ENCODE assay signal across 8 cellular contexts in genomic region chr6:27375613-27376079, GRCh38. TPM values are rescaled to one million over a fixed set of nuclear protein-coding genes. Genes with fewer than 3 reads are reported as not detected.
DNase-seq lines count a peak whose midpoint lies in the region; ATAC-seq and TF ChIP-seq lines count a peak whose summit lies in the region.

No MANE protein-coding gene starts in this region.

- peaks cover 4% of the 10 kb centered on the region for H3K36me3 Mint-ChIP-seq in CD4-positive, alpha-beta T cell (ENCODE audit: low read depth)

- H3K4me1 Mint-ChIP-seq in CD4-positive, alpha-beta T cell (ENCODE audit: low read depth) = peaks cover 33% of the 10 kb centered on the region

- peaks cover 7% of the 10 kb centered on the region for H3K27me3 Mint-ChIP-seq in CD4-positive, alpha-beta T cell

- no peak for DNase-seq in CD4-positive, alpha-beta T cell
- peak; percentile 54 for DNase-seq in M059J (ENCODE audit: low read depth)
- DNase-seq in dermis blood vessel endothelial cell = peak; percentile 5
- DNase-seq in COLO829 (ENCODE audit: low spot score) = no peak
- no peak for DNase-seq in NCI-H2196 (lab: John Stamatoyannopoulos, UW; ENCODE audit: unreplicated experiment)
- DNase-seq in NCI-H2227 treated with DMSO at 0.1 percent for 48 hours (lab: John Stamatoyannopoulos, UW) = no peak

- H3K4me3 ChIP-seq in neuron (ENCODE audit: low read length) = peak overlapping the region; percentile 31

- no peaks in the 10 kb centered on the region for H3K27me3 ChIP-seq in CD4-positive, alpha-beta T cell (ENCODE audit: control insufficient read depth, insufficient read depth, low read length)
- peaks cover 3% of the 10 kb centered on the region for H3K27me3 ChIP-seq in neuron (ENCODE audit: insufficient read depth, low read length)

- no peaks in the 10 kb centered on the region for H3K9me3 Mint-ChIP-seq in CD4-positive, alpha-beta T cell

- ATAC-seq in CD4-positive, alpha-beta T cell (ENCODE audit: poor library complexity) = peak; percentile 31
- no peak for ATAC-seq in HG03439 (IDR thresholded peaks at IDR 0.05; ENCODE audit: unreplicated experiment)

- H3K4me3 Mint-ChIP-seq in CD4-positive, alpha-beta T cell = peak overlapping the region; percentile 92

- no peaks in the 10 kb centered on the region for H3K4me1 ChIP-seq in neuron (ENCODE audit: insufficient read depth, low read length)

- H3K9me3 ChIP-seq in CD4-positive, alpha-beta T cell (ENCODE audit: control insufficient read depth, low read length) = no peaks in the 10 kb centered on the region
- no peaks in the 10 kb centered on the region for H3K9me3 ChIP-seq in neuron (ENCODE audit: low read length)

- POLR2A ChIA-PET in CD4-positive, alpha-beta T cell (lab: Charles Lee) = interaction anchor here (1.0 kb wide), 1 partner anchor 13 kb away, joined by 3 read pairs; the partner anchor contains the start of gene ZNF391

- intact Hi-C loops in CD4-positive, alpha-beta T cell (cut with DNase I, micrococcal nuclease) = loop anchor here in 1 of 2 experiments (5.0 to 10.0 kb wide), 2 partner anchors 97 to 389 kb away; partner anchors contain the start of gene ZNF184

- CTCF ChIA-PET in CD4-positive, alpha-beta T cell (lab: Charles Lee) = no interaction called here

- TF ChIP-seq CTCF in CD4-positive, alpha-beta T cell (IDR thresholded peaks at IDR 0.05) = no peak

- peak overlapping the region; percentile 81 for H3K27ac Mint-ChIP-seq in CD4-positive, alpha-beta T cell

- H3K27ac ChIP-seq in CD4-positive, alpha-beta T cell (ENCODE audit: low read depth, low read length) = no peak overlapping the region

- H3K36me3 ChIP-seq in neuron (ENCODE audit: insufficient read depth, low read length) = no peaks in the 10 kb centered on the region

- peak overlapping the region; percentile 51 for H2AFZ ChIP-seq in neuron (ENCODE audit: low read depth, low read length)

RNA-seq across cellular contexts. Expression of gene ZNF391, which starts 12.9 kb away (rescaled TPM):
- total RNA-seq in CD4-positive, alpha-beta T cell = 1 to 10 TPM; 1.6 to 1.8 TPM
- total RNA-seq in M059J (2014; rRNA removed; shearing (Covaris generic)) = 5.2 and 6.6 TPM in 2 replicates
- 1.1 and 1.4 TPM in 2 replicates for total RNA-seq in dermis blood vessel endothelial cell

Comparison
In these comparisons a context has a peak if more than half of its experiments do, and no peak if none do; other contexts are left out.
1. DNase-seq: peak in M059J (single experiment) and dermis blood vessel endothelial cell (single experiment); none in CD4-positive, alpha-beta T cell (0 of 10), COLO829 (single experiment), NCI-H2196 (single experiment) and NCI-H2227 treated with DMSO at 0.1 percent for 48 hours (single experiment).